ENCODE assay signal across 8 cellular contexts in the genomic region with DNA sequence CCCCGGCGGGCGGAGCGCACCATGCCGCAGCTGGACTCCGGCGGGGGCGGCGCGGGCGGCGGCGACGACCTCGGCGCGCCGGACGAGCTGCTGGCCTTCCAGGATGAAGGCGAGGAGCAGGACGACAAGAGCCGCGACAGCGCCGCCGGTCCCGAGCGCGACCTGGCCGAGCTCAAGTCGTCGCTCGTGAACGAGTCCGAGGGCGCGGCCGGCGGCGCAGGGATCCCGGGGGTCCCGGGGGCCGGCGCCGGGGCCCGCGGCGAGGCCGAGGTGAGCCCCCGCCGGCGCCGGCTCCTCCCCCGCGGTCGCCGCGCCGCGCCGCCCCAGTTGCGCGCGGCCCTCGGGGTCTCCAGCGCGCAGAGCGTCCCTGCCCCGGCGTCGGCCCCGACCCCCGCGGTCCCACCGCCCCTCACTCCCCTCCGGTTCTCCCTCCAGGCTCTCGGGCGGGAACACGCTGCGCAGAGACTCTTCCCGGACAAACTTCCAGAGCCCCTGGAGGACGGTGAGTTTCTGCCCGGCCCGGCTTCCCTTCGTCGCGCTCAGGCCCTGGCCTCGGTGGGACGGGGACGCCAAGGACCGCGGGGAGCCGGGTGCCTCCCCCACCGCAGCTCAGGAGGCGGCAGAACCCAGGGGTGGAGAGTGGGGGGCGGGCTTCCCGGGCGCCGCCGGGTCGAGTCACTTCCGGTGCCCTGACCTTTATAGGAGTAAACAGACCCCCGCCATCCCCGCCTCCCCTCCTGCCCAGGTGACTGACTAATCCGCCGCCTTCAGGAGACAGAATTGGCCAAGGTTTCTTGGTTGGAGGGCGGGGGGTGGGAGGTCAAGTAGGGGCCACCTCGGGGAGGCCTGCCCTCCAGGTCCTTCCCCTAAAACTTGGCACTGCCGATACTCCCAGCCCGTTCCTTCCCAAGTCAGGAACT. TPM values are rescaled to one million over a fixed set of nuclear protein-coding genes. Genes with fewer than 3 reads are reported as not detected.
DNase-seq lines count a peak whose midpoint lies in the region; ATAC-seq and TF ChIP-seq lines count a peak whose summit lies in the region.

No MANE protein-coding gene starts in this region.

- no peak for DNase-seq in AG10803 (ENCODE audit: low read depth)
- peak; percentile 58 to 69 for DNase-seq in SJSA1 (ENCODE audit: low read depth in 1 of 2, low spot score in 2 of 2)
- peak; percentile 87 for DNase-seq in activated naive CD8-positive, alpha-beta T cell treated with anti-CD3 and anti-CD28 coated beads for 36 hours
- DNase-seq in left kidney (ENCODE audit: low read depth, low spot score) = peak; percentile 76
- peak; percentile 74 to 75 for DNase-seq in stimulated activated CD8-positive, alpha-beta memory T cell treated with anti-CD3 and anti-CD28 coated beads, Interleukin-15, amount 100 ng/mL, for 48 hours (ENCODE audit: low read depth in 2 of 2)
- no peak for DNase-seq in EL

- no peaks in the 10 kb centered on the region for H3K27me3 ChIP-seq in SJSA1 (replicated peaks)

- peak overlapping the region; percentile 76 for H3K4me3 Mint-ChIP-seq in activated naive CD8-positive, alpha-beta T cell treated with anti-CD3 and anti-CD28 coated beads for 36 hours

- H3K9me3 Mint-ChIP-seq in activated naive CD8-positive, alpha-beta T cell treated with anti-CD3 and anti-CD28 coated beads for 36 hours = no peaks in the 10 kb centered on the region

- no peaks in the 10 kb centered on the region for H3K27me3 Mint-ChIP-seq in activated naive CD8-positive, alpha-beta T cell treated with anti-CD3 and anti-CD28 coated beads for 36 hours

- no peak for TF ChIP-seq CTCF in AG10803 (conservative IDR thresholded peaks at IDR 0.05; ENCODE audit: low read length)

- peaks cover 22% of the 10 kb centered on the region for H3K36me3 Mint-ChIP-seq in activated naive CD8-positive, alpha-beta T cell treated with anti-CD3 and anti-CD28 coated beads for 36 hours

- H3K27ac Mint-ChIP-seq in activated naive CD8-positive, alpha-beta T cell treated with anti-CD3 and anti-CD28 coated beads for 36 hours = peak overlapping the region; percentile 73

- peaks cover 49% of the 10 kb centered on the region for H3K36me3 ChIP-seq in SJSA1

- no peak overlapping the region for H3K27ac ChIP-seq in SJSA1

- ATAC-seq in GM21619 (IDR thresholded peaks at IDR 0.05; ENCODE audit: unreplicated experiment) (peak; percentile 2), HG02840 (IDR thresholded peaks at IDR 0.05; ENCODE audit: low FRiP score, unreplicated experiment) (no peak)

- H3K4me3 ChIP-seq in AG10803 (ENCODE audit: low read length) = peak overlapping the region; percentile 67
- peak overlapping the region; percentile 68 for H3K4me3 ChIP-seq in SJSA1

- peaks cover 48% of the 10 kb centered on the region for H3K4me1 ChIP-seq in SJSA1 (replicated peaks)

- peaks cover 76% of the 10 kb centered on the region for H3K4me1 Mint-ChIP-seq in activated naive CD8-positive, alpha-beta T cell treated with anti-CD3 and anti-CD28 coated beads for 36 hours

- no peaks in the 10 kb centered on the region for H3K9me3 ChIP-seq in SJSA1 (replicated peaks)

RNA-seq across cellular contexts. Expression of gene TCF7, which starts 0.7 kb away (rescaled TPM):
- 17.8 and 33.5 TPM in 2 replicates for total RNA-seq in SJSA1 (2014; rRNA removed; shearing (Covaris generic))
- total RNA-seq in activated naive CD8-positive, alpha-beta T cell treated with anti-CD3 and anti-CD28 coated beads for 36 hours = 10 to 100 TPM; 66.4 to 68.7 TPM

Comparison
In these comparisons a context has a peak if more than half of its experiments do, and no peak if none do; other contexts are left out.
1. DNase-seq: peak in SJSA1 (2 of 2), activated naive CD8-positive, alpha-beta T cell treated with anti-CD3 and anti-CD28 coated beads for 36 hours (single experiment), left kidney (single experiment) and stimulated activated CD8-positive, alpha-beta memory T cell treated with anti-CD3 and anti-CD28 coated beads, Interleukin-15, amount 100 ng/mL, for 48 hours (2 of 2); none in AG10803 (single experiment) and EL (single experiment).